Comparison of ENCODE assay signal across 1 cellular context in genomic region chr19:56596676-56597075, GRCh38.
TF ChIP-seq lines count a peak whose summit lies in the region.

No MANE protein-coding gene starts in this region.

TF ChIP-seq in endothelial cell of umbilical vein, 7 proteins besides CTCF, POLR2A, EP300 and RAD21:
- no peak for TF ChIP-seq JUN (IDR thresholded peaks at IDR 0.05; ENCODE audit: borderline replicate concordance, insufficient read depth, insufficient read length, low read depth)
- no peak for TF ChIP-seq FOS (IDR thresholded peaks at IDR 0.05; ENCODE audit: borderline replicate concordance, insufficient read depth, low read length)
- TF ChIP-seq MYC (IDR thresholded peaks at IDR 0.05; ENCODE audit: low read depth, low read length): no peak
- no peak for TF ChIP-seq EZH2 (IDR thresholded peaks at IDR 0.05; ENCODE audit: borderline replicate concordance, low read depth, low read length, severe bottlenecking)
- no peak for TF ChIP-seq GATA2 (IDR thresholded peaks at IDR 0.05; ENCODE audit: insufficient read depth, insufficient read length, low read depth, low read length)
- TF ChIP-seq MAX (IDR thresholded peaks at IDR 0.05; ENCODE audit: insufficient read depth, insufficient read length): no peak
- no peak for TF ChIP-seq POLR2AphosphoS5 (IDR thresholded peaks at IDR 0.05; ENCODE audit: insufficient read depth, low read depth, low read length)
